ENCODE assay signal across 1 cellular context in the genomic region with DNA sequence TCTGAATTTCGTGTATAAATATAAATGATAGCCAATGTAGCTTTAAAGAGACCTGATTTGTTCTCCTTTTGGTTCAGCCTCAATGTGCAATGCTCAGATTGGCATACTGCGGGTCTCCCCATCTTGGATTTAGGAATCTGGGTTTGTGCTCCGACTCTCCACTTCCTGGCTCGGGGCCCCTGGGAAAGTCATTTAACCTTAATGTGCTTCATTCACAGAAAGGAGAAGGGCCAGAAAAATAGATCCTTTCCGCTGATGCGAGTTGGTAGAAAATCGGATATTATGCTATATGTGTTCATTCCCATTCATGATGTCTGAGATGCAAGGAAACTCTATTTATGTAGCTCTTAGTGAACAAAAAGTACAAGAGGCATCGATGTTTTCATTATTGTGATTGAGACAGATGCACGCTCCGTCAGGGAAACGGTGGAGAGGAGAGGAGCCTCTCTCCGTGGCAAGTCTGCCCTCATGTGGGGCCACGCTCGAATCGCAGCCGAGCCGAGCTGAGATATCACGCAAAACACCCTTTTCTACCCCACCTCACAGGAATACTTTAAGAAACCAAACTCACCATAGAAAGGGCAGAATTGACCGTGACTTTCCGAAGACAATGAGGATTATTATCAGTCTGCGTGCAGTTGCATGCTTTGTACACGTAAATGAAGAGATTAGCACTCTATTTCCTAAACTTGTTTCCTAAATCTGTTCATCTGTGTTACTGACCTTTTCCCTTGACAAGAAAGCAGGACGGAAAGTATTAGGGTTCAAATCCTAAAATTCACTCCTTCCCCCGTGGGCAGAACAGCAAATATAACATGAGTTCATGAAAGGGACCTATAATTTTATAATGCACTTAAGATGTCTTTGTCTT.
TF ChIP-seq lines count a peak whose summit lies in the region.

No MANE protein-coding gene starts in this region.

TF ChIP-seq in GM23338, 12 proteins besides CTCF, POLR2A, EP300 and RAD21:
- TF ChIP-seq, protein P1, sequence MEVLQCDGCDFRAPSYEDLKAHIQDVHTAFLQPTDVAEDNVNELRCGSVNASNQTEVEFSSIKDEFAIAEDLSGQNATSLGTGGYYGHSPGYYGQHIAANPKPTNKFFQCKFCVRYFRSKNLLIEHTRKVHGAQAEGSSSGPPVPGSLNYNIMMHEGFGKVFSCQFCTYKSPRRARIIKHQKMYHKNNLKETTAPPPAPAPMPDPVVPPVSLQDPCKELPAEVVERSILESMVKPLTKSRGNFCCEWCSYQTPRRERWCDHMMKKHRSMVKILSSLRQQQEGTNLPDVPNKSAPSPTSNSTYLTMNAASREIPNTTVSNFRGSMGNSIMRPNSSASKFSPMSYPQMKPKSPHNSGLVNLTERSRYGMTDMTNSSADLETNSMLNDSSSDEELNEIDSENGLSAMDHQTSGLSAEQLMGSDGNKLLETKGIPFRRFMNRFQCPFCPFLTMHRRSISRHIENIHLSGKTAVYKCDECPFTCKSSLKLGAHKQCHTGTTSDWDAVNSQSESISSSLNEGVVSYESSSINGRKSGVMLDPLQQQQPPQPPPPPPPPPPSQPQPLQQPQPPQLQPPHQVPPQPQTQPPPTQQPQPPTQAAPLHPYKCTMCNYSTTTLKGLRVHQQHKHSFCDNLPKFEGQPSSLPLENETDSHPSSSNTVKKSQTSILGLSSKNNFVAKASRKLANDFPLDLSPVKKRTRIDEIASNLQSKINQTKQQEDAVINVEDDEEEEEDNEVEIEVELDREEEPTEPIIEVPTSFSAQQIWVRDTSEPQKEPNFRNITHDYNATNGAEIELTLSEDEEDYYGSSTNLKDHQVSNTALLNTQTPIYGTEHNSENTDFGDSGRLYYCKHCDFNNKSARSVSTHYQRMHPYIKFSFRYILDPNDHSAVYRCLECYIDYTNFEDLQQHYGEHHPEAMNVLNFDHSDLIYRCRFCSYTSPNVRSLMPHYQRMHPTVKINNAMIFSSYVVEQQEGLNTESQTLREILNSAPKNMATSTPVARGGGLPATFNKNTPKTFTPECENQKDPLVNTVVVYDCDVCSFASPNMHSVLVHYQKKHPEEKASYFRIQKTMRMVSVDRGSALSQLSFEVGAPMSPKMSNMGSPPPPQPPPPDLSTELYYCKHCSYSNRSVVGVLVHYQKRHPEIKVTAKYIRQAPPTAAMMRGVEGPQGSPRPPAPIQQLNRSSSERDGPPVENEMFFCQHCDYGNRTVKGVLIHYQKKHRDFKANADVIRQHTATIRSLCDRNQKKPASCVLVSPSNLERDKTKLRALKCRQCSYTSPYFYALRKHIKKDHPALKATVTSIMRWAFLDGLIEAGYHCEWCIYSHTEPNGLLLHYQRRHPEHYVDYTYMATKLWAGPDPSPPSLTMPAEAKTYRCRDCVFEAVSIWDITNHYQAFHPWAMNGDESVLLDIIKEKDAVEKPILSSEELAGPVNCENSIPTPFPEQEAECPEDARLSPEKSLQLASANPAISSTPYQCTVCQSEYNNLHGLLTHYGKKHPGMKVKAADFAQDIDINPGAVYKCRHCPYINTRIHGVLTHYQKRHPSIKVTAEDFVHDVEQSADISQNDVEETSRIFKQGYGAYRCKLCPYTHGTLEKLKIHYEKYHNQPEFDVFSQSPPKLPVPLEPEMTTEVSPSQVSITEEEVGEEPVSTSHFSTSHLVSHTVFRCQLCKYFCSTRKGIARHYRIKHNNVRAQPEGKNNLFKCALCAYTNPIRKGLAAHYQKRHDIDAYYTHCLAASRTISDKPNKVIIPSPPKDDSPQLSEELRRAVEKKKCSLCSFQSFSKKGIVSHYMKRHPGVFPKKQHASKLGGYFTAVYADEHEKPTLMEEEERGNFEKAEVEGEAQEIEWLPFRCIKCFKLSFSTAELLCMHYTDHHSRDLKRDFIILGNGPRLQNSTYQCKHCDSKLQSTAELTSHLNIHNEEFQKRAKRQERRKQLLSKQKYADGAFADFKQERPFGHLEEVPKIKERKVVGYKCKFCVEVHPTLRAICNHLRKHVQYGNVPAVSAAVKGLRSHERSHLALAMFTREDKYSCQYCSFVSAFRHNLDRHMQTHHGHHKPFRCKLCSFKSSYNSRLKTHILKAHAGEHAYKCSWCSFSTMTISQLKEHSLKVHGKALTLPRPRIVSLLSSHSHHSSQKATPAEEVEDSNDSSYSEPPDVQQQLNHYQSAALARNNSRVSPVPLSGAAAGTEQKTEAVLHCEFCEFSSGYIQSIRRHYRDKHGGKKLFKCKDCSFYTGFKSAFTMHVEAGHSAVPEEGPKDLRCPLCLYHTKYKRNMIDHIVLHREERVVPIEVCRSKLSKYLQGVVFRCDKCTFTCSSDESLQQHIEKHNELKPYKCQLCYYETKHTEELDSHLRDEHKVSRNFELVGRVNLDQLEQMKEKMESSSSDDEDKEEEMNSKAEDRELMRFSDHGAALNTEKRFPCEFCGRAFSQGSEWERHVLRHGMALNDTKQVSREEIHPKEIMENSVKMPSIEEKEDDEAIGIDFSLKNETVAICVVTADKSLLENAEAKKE (CRISPR knock-in tag; IDR thresholded peaks at IDR 0.05): no peak
- TF ChIP-seq JUNB (IDR thresholded peaks at IDR 0.05; ENCODE audit: unreplicated experiment): no peak
- no peak for TF ChIP-seq NANOG (IDR thresholded peaks at IDR 0.05; ENCODE audit: borderline replicate concordance)
TF ChIP-seq in GM23338: peak in this region for 0.
